ENCODE assay signal across 35 cellular contexts in genomic region chr11:106601637-106602297, GRCh38.
"Had no signal": no experiment of that assay in that cellular context is flagged by ENCODE, and none has a peak within 500 bp of the region (broad histone marks: within the 10 kb centered on the region; RNA-seq: fewer than 3 reads in every experiment).

No MANE protein-coding gene starts in this region.

- H3K4me1 ChIP-seq: SJCRH30 had no signal

- H3K4me2 ChIP-seq: PC-9 had no signal

- H3K9me3 ChIP-seq: MG63, SJCRH30 had no signal

- DNase-seq: activated B cell treated with CpG ODN at 0.5 μM for 24 hours; activated CD4-positive, alpha-beta memory T cell treated with anti-CD3 and anti-CD28 coated beads for 36 hours; activated CD4-positive, alpha-beta T cell treated with anti-CD3 and anti-CD28 coated beads for 4 hours; activated CD4-positive, alpha-beta T cell treated with anti-CD3 and anti-CD28 coated beads, Interleukin-2, amount 50 U/mL, for 1 hour; activated CD4-positive, CD25-positive, alpha-beta regulatory T cell treated with anti-CD3 and anti-CD28 coated beads, Interleukin-2, amount 50 U/mL, for 72 hours; activated CD8-positive, alpha-beta memory T cell treated with anti-CD3 and anti-CD28 coated beads, Interleukin-2, amount 50 U/mL, for 4 hours; activated gamma-delta T cell treated with Interleukin-2 at 50 U/mL for 16 hours; activated naive CD4-positive, alpha-beta T cell treated with anti-CD3 and anti-CD28 coated beads for 36 hours; activated naive CD8-positive, alpha-beta T cell treated with anti-CD3 and anti-CD28 coated beads, Interleukin-2, amount 50 U/mL, for 24 hours; activated T-cell treated with anti-CD3 and anti-CD28 coated beads for 4 hours; activated T-cell treated with anti-CD3 and anti-CD28 coated beads, Interleukin-2, amount 50 U/mL, for 4 hours; anterior cingulate cortex; central memory CD4-positive, alpha-beta T cell; Kasumi-1; KG1; MG63; MV-4-11; NCI-H1092 treated with DMSO at 0.1 percent for 48 hours; NCI-H1417; NCI-H146; NCI-H187; NCI-H2029 treated with DMSO at 0.1 percent for 48 hours; NCI-H2107; NCI-H2171; NCI-H446; NCI-H510A treated with DMSO at 0.1 percent for 48 hours; NCI-H748 treated with DMSO at 0.1 percent for 48 hours; NK-92 treated with Interleukin-12 subunit alpha and Interleukin-12 subunit beta, amount 100 ng/mL, for 24 hours; PC-9; Right ventricle myocardium superior; SJCRH30; T-cell; T-helper 2 cell; T-helper 9 cell had no signal

- H3K27ac ChIP-seq: PC-9, SJCRH30, SK-N-MC had no signal

- H3K4me3 ChIP-seq: MG63, PC-9, SJCRH30, SK-N-MC had no signal

- ATAC-seq: activated naive CD8-positive, alpha-beta T cell treated with anti-CD3 and anti-CD28 coated beads, Interleukin-2, amount 50 U/mL, for 24 hours; activated T-cell treated with anti-CD3 and anti-CD28 coated beads, Interleukin-2, amount 50 U/mL, for 4 hours; T-cell had no signal

- H3K36me3 ChIP-seq: MG63, SJCRH30 had no signal

- H3K27me3 ChIP-seq: MG63, SJCRH30 had no signal
